In the genomic region with DNA sequence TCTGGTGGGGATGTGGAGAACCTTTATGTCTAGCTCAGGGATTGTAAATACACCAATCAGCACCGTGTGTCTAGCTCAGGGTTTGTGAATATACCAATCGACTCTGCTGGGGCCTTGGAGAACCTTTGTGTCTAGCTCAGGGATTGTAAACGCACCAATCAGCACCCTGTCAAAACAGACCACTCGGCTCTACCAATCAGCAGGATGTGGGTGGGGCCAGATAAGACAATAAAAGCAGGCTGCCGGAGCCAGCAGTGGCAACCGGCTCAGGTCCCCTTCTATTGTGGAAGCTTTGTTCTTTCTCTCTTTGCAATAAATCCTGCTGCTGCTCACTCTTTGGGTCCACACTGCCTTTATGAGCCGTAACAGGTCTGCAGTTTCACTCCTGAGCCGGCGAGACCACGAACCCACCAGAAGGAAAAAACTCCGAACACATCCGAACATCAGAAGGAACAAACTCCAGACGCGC, we compare ENCODE assay signal across 1 cellular context.
TF ChIP-seq lines count a peak whose summit lies in the region.

No MANE protein-coding gene starts in this region.

TF ChIP-seq in K562, 482 proteins besides CTCF, POLR2A, EP300 and RAD21 (continued from another document):
- TF ChIP-seq, protein P1, sequence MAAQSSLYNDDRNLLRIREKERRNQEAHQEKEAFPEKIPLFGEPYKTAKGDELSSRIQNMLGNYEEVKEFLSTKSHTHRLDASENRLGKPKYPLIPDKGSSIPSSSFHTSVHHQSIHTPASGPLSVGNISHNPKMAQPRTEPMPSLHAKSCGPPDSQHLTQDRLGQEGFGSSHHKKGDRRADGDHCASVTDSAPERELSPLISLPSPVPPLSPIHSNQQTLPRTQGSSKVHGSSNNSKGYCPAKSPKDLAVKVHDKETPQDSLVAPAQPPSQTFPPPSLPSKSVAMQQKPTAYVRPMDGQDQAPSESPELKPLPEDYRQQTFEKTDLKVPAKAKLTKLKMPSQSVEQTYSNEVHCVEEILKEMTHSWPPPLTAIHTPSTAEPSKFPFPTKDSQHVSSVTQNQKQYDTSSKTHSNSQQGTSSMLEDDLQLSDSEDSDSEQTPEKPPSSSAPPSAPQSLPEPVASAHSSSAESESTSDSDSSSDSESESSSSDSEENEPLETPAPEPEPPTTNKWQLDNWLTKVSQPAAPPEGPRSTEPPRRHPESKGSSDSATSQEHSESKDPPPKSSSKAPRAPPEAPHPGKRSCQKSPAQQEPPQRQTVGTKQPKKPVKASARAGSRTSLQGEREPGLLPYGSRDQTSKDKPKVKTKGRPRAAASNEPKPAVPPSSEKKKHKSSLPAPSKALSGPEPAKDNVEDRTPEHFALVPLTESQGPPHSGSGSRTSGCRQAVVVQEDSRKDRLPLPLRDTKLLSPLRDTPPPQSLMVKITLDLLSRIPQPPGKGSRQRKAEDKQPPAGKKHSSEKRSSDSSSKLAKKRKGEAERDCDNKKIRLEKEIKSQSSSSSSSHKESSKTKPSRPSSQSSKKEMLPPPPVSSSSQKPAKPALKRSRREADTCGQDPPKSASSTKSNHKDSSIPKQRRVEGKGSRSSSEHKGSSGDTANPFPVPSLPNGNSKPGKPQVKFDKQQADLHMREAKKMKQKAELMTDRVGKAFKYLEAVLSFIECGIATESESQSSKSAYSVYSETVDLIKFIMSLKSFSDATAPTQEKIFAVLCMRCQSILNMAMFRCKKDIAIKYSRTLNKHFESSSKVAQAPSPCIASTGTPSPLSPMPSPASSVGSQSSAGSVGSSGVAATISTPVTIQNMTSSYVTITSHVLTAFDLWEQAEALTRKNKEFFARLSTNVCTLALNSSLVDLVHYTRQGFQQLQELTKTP (IDR thresholded peaks at IDR 0.05; ENCODE audit: low read depth in 1 of 2, partially characterized antibody in 2 of 2) = peak; percentile 77 to 96
- TF ChIP-seq PTBP1 (IDR thresholded peaks at IDR 0.05; ENCODE audit: low read depth, low read length) (0 out of 2 replicates have a peak, but pooled peaks have one; percentile 28), GTF2F1 (IDR thresholded peaks at IDR 0.05; ENCODE audit: low read depth, low read length) (peak; percentile 52; the same call in 1 of the 2 replicates), CBX1 (IDR thresholded peaks at IDR 0.05; ENCODE audit: low read depth) (peak; percentile 95), HLTF (IDR thresholded peaks at IDR 0.05) (peak; percentile 68; the same call in 1 of the 2 replicates), SUPT5H (IDR thresholded peaks at IDR 0.05) (peak; percentile 99), ZNF589 (CRISPR knock-in tag; IDR thresholded peaks at IDR 0.05; ENCODE audit: low read depth) (0 out of 2 replicates have a peak, but pooled peaks have one; percentile 17), HDAC3 (IDR thresholded peaks at IDR 0.05; ENCODE audit: borderline replicate concordance, partially characterized antibody) (peak; percentile 36), TARDBP (IDR thresholded peaks at IDR 0.05) (0 out of 2 replicates have a peak, but pooled peaks have one; percentile 54), HDAC8 (tag; IDR thresholded peaks at IDR 0.05) (0 out of 2 replicates have a peak, but pooled peaks have one; percentile 22), ZNF668 (CRISPR knock-in tag; IDR thresholded peaks at IDR 0.05) (peak; percentile 30; the same call in 1 of the 2 replicates), SP1 (CRISPR knock-in tag; IDR thresholded peaks at IDR 0.05) (peak; percentile 86), TRIM28 (IDR thresholded peaks at IDR 0.05) (peak; percentile 37; the same call in 1 of the 2 replicates), MBD2 (IDR thresholded peaks at IDR 0.05; ENCODE audit: borderline replicate concordance, low read depth) (peak; percentile 80), CHCHD3 (CRISPR knock-in tag; IDR thresholded peaks at IDR 0.05) (0 out of 2 replicates have a peak, but pooled peaks have one; percentile 12), ASH1L (IDR thresholded peaks at IDR 0.05; ENCODE audit: borderline replicate concordance, low read depth, partially characterized antibody) (peak; percentile 78), NFYB (IDR thresholded peaks at IDR 0.05; ENCODE audit: extremely low read depth, insufficient read length) (peak; percentile 87)
